ENCODE assay signal across 9 cellular contexts in genomic region chr1:20483098-20483832, GRCh38. TPM values are rescaled to one million over a fixed set of nuclear protein-coding genes. Genes with fewer than 3 reads are reported as not detected.
A peak's percentile ranks its signal among the peaks of the same experiment; 100 is the strongest.
DNase-seq lines count a peak whose midpoint lies in the region; ATAC-seq and TF ChIP-seq lines count a peak whose summit lies in the region.
"Had no signal": no experiment of that assay in that cellular context is flagged by ENCODE, and none has a peak within 500 bp of the region (broad histone marks: within the 10 kb centered on the region; RNA-seq: fewer than 3 reads in every experiment).

No MANE protein-coding gene starts in this region.

- H3K36me3 Mint-ChIP-seq in activated CD4-positive, alpha-beta T cell treated with anti-CD3 and anti-CD28 coated beads, Interleukin-2, amount 10 ng/mL, durations not matched to agents 24 days and 14 days (ENCODE audit: low read depth): peaks cover 2% of the 10 kb centered on the region

- H3K27me3 ChIP-seq in heart right ventricle (peaks cover 15 to 94% (median 85%) of the 10 kb centered on the region in 7 donors), mesendoderm (ENCODE audit: insufficient read depth, low read length, poor library complexity) (peaks cover 4% of the 10 kb centered on the region), upper lobe of left lung (peaks cover 0 to 40% (median 22%) of the 10 kb centered on the region in 4 donors)

- H3K27me3 Mint-ChIP-seq in activated CD4-positive, alpha-beta T cell treated with anti-CD3 and anti-CD28 coated beads, Interleukin-2, amount 10 ng/mL, durations not matched to agents 24 days and 14 days: peaks cover 78% of the 10 kb centered on the region

- H3K27ac Mint-ChIP-seq in activated CD4-positive, alpha-beta T cell treated with anti-CD3 and anti-CD28 coated beads, Interleukin-2, amount 10 ng/mL, durations not matched to agents 24 days and 14 days: no peak overlapping the region
- H3K27ac Mint-ChIP-seq: CD14-positive monocyte had no signal

- no peak for ATAC-seq in heart right ventricle
- no peak for ATAC-seq in upper lobe of left lung (ENCODE audit: low FRiP score in 2 of 2)
- ATAC-seq in GM21367 (IDR thresholded peaks at IDR 0.05; ENCODE audit: unreplicated experiment): no peak

- H2BK120ac ChIP-seq in mesendoderm (ENCODE audit: low read depth, low read length): no peak overlapping the region

- no peak overlapping the region for H2BK5ac ChIP-seq in mesendoderm (ENCODE audit: low read length)

- no peaks in the 10 kb centered on the region for H3K9me3 ChIP-seq in heart right ventricle
- H3K9me3 ChIP-seq in upper lobe of left lung: no peaks in the 10 kb centered on the region

- no peak for TF ChIP-seq POLR2A in upper lobe of left lung (IDR thresholded peaks at IDR 0.05)

- DNase-seq in heart right ventricle: no peak
- DNase-seq in cardiac septum (ENCODE audit: low spot score): no peak
- no peak for DNase-seq in coronary artery (ENCODE audit: low spot score)
- no peak for DNase-seq in mesendoderm
- DNase-seq in upper lobe of left lung: no peak
- no peak for DNase-seq in DMS53 (lab: John Stamatoyannopoulos, UW)
- no peak for DNase-seq in activated CD4-positive, alpha-beta T cell treated with anti-CD3 and anti-CD28 coated beads, Interleukin-2, amount 10 ng/mL, durations not matched to agents 24 days and 14 days

- WGBS in heart right ventricle, 2 donors: 30 to 41% methylated on average over 16 of the region's 16 CpGs
- no CpG with 5 or more reads among the region's 16 CpGs for WGBS in mesendoderm (ENCODE audit: extremely low coverage, insufficient coverage, low lambda C conversion rate)
- 26 to 30% methylated on average over 16 of the region's 16 CpGs for WGBS in upper lobe of left lung, 2 donors

- H3K23ac ChIP-seq in mesendoderm (ENCODE audit: low read length): peak overlapping the region; percentile 17

- no peak overlapping the region for H3K4ac ChIP-seq in mesendoderm (ENCODE audit: low read depth, low read length)

- no peak overlapping the region for H4K8ac ChIP-seq in mesendoderm (ENCODE audit: low read depth, low read length)

- peaks cover 3 to 39% (median 17%) of the 10 kb centered on the region in 9 donors for H3K4me1 ChIP-seq in heart right ventricle
- H3K4me1 ChIP-seq in mesendoderm (ENCODE audit: control insufficient read depth, low read depth, low read length): peaks cover 1% of the 10 kb centered on the region
- peaks cover 20 to 35% (median 25%) of the 10 kb centered on the region in 4 donors for H3K4me1 ChIP-seq in upper lobe of left lung

- TF ChIP-seq EP300 in upper lobe of left lung (IDR thresholded peaks at IDR 0.05): no peak

- no peak overlapping the region for H4K5ac ChIP-seq in mesendoderm (ENCODE audit: low read length)

- H3K36me3 ChIP-seq in heart right ventricle (no peaks in the 10 kb centered on the region), mesendoderm (ENCODE audit: control insufficient read depth, insufficient read depth, low read length) (no peaks in the 10 kb centered on the region), upper lobe of left lung (no peaks in the 10 kb centered on the region)

- H3K79me2 ChIP-seq in mesendoderm (ENCODE audit: control insufficient read depth, insufficient read depth, low read length): no peaks in the 10 kb centered on the region

- H2AK5ac ChIP-seq in mesendoderm (ENCODE audit: low read length): no peak overlapping the region

- H3K56ac ChIP-seq in mesendoderm (ENCODE audit: low read length): peak overlapping the region; percentile 82

- no peak overlapping the region for H3K18ac ChIP-seq in mesendoderm (ENCODE audit: low read length)

- peak overlapping the region; percentile 76 for H3K4me2 ChIP-seq in mesendoderm (ENCODE audit: low read length)

- H3K4me3 ChIP-seq in heart right ventricle (peak overlapping the region; percentile 27 to 71 (median 63)), coronary artery (peak overlapping the region; percentile 87), mesendoderm (ENCODE audit: low read length) (no peak overlapping the region), upper lobe of left lung (peak overlapping the region in 3 of 4 donors; percentile 45 to 64 (median 58))

- H3K9me3 Mint-ChIP-seq in activated CD4-positive, alpha-beta T cell treated with anti-CD3 and anti-CD28 coated beads, Interleukin-2, amount 10 ng/mL, durations not matched to agents 24 days and 14 days: no peaks in the 10 kb centered on the region

- peak overlapping the region; percentile 27 for H3K9ac ChIP-seq in mesendoderm (ENCODE audit: low read length)

- H3K4me3 Mint-ChIP-seq in activated CD4-positive, alpha-beta T cell treated with anti-CD3 and anti-CD28 coated beads, Interleukin-2, amount 10 ng/mL, durations not matched to agents 24 days and 14 days: no peak overlapping the region

- no peaks in the 10 kb centered on the region for H3K79me1 ChIP-seq in mesendoderm (ENCODE audit: low read length)

- H3K4me1 Mint-ChIP-seq in activated CD4-positive, alpha-beta T cell treated with anti-CD3 and anti-CD28 coated beads, Interleukin-2, amount 10 ng/mL, durations not matched to agents 24 days and 14 days: peaks cover 9% of the 10 kb centered on the region

- no peak overlapping the region for H2BK15ac ChIP-seq in mesendoderm (replicated peaks; ENCODE audit: low read depth)

- intact Hi-C loops in heart right ventricle (cut with DNase I) (loop anchor here in 1 of 10 donors (10.0 kb wide), 1 partner anchor 118 kb away; no protein-coding TSS in a partner anchor), cardiac septum (cut with DNase I) (loop anchor here (10.0 kb wide), 1 partner anchor 408 kb away; the partner anchor contains the start of gene PLA2G5)
- intact Hi-C loops in activated CD4-positive, alpha-beta T cell treated with anti-CD3 and anti-CD28 coated beads, Interleukin-2, amount 10 ng/mL, durations not matched to agents 24 days and 14 days (cut with micrococcal nuclease): no loop called here

- peak overlapping the region in 3 of 10 donors; percentile 50 to 79 (median 62) for H3K27ac ChIP-seq in heart right ventricle
- H3K27ac ChIP-seq in coronary artery: no peak overlapping the region
- H3K27ac ChIP-seq in mesendoderm (ENCODE audit: low read depth, low read length): no peak overlapping the region
- H3K27ac ChIP-seq in upper lobe of left lung: peak overlapping the region; percentile 64 to 83 (median 82)

- TF ChIP-seq CTCF in heart right ventricle (IDR thresholded peaks at IDR 0.05) (no peak), coronary artery (IDR thresholded peaks at IDR 0.05) (no peak), upper lobe of left lung (IDR thresholded peaks at IDR 0.05) (no peak)

RNA-seq across cellular contexts. Expression of gene CAMK2N1, which starts 2.7 kb away (rescaled TPM):
- total RNA-seq in heart right ventricle: 10 to 100 TPM in 4 of 10 donors, 1 to 10 TPM in 6; 4.0 to 12.9 (median 8.5) TPM
- polyA plus RNA-seq in heart right ventricle: 10 to 100 TPM in 1 of 2 donors, 1 to 10 TPM in 1; 4.7 to 10.6 TPM
- 11.7 TPM for total RNA-seq in cardiac septum
- 2.4 TPM for polyA plus RNA-seq in mesendoderm (2013, experiment 1 of 2)
- polyA plus RNA-seq in mesendoderm (2013, experiment 2 of 2): 2.6 TPM
- total RNA-seq in upper lobe of left lung: 10 to 100 TPM; 18.4 to 63.9 (median 28.1) TPM
- 1.3 and 1.8 TPM in 2 replicates for total RNA-seq in activated CD4-positive, alpha-beta T cell treated with anti-CD3 and anti-CD28 coated beads, Interleukin-2, amount 10 ng/mL, durations not matched to agents 24 days and 14 days
- polyA plus RNA-seq: CD14-positive monocyte had no signal

RNA-seq across cellular contexts. Expression of gene MUL1, which starts 24.7 kb away (rescaled TPM):
- total RNA-seq in heart right ventricle (10 to 100 TPM; 33.7 to 60.3 (median 43.2) TPM), cardiac septum (35.1 TPM), upper lobe of left lung (10 to 100 TPM; 15.7 to 39.3 (median 30.8) TPM)
- 10 to 100 TPM in 1 of 2 donors, 1 to 10 TPM in 1; 7.6 to 36.4 TPM for polyA plus RNA-seq in heart right ventricle
- polyA plus RNA-seq in mesendoderm (2013, experiment 1 of 2): 10.8 TPM
- 10.5 TPM for polyA plus RNA-seq in mesendoderm (2013, experiment 2 of 2)
- 19.1 and 19.4 TPM in 2 replicates for total RNA-seq in activated CD4-positive, alpha-beta T cell treated with anti-CD3 and anti-CD28 coated beads, Interleukin-2, amount 10 ng/mL, durations not matched to agents 24 days and 14 days

Comparison
In these comparisons a context has a peak if more than half of its experiments do, and no peak if none do; other contexts are left out.
1. H3K27ac ChIP-seq: peak in upper lobe of left lung (4 of 4); none in coronary artery (0 of 2) and mesendoderm (single experiment).